ENCODE assay signal across 20 cellular contexts in the genomic region with DNA sequence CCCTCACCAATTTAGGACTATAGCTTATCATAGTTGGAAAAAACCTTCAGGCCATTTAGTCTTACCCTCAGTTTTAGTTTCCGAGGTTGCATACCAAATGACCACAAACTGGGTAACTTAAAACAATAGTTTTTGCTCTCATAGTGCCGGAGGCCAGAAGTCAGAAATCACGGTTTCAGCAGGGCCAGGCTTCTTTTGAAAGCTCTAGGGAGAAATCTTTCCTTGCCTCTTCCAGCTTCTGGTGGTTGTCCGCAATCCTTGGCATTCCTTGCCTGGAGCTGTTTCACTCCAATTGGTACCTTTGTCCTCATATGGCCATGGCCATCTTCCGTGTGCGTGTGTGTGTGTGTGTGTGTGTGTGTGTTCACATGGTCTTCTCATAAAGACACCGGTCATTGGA.
"Had no signal": no experiment of that assay in that cellular context is flagged by ENCODE, and none has a peak within 500 bp of the region (broad histone marks: within the 10 kb centered on the region; RNA-seq: fewer than 3 reads in every experiment).

No MANE protein-coding gene starts in this region.

- H3K27ac ChIP-seq: ascending aorta, breast epithelium, esophagus squamous epithelium, suprapubic skin, transverse colon had no signal

- H3K4me3 ChIP-seq: ascending aorta, breast epithelium, esophagus squamous epithelium, suprapubic skin, transverse colon had no signal

- ATAC-seq: activated CD4-positive, CD25-positive, alpha-beta regulatory T cell treated with anti-CD3 and anti-CD28 coated beads, Interleukin-2, amount 50 U/mL, for 24 hours; activated T-cell treated with anti-CD3 and anti-CD28 coated beads, Interleukin-2, amount 50 U/mL, for 4 hours; stimulated activated naive CD8-positive, alpha-beta T cell treated with anti-CD3 and anti-CD28 coated beads, Interleukin-15, amount 100 ng/mL, for 72 hours had no signal

- H3K4me3 Mint-ChIP-seq: activated T-cell treated with anti-CD3 and anti-CD28 coated beads, Interleukin-2, amount 50 U/mL, for 4 hours; dendritic cell treated with granulocyte-macrophage colony-stimulating factor and Interleukin-4, amounts not matched to agents 40 ng/mL and 50 ng/mL, for 4 days; nephron progenitor cell; stimulated activated naive CD8-positive, alpha-beta T cell treated with anti-CD3 and anti-CD28 coated beads, Interleukin-15, amount 100 ng/mL, for 72 hours had no signal

- DNase-seq: activated CD4-positive, alpha-beta T cell treated with anti-CD3 and anti-CD28 coated beads, Interleukin-2, amount 50 U/mL, for 1 hour; activated CD8-positive, alpha-beta memory T cell treated with anti-CD3 and anti-CD28 coated beads, Interleukin-2, amount 50 U/mL, for 4 hours; activated naive CD4-positive, alpha-beta T cell treated with anti-CD3 and anti-CD28 coated beads, Interleukin-2, amount 50 U/mL, for 16 hours; activated T-cell treated with anti-CD3 and anti-CD28 coated beads, Interleukin-2, amount 50 U/mL, for 4 hours; effector CD8-positive, alpha-beta T cell; esophagus squamous epithelium; foreskin fibroblast; glutamatergic neuron; hypothalamus; nephron progenitor cell; occipital lobe; stimulated activated CD4-positive, alpha-beta T cell treated with anti-CD3 and anti-CD28 coated beads, Interleukin-4, amount 100 ng/mL, for 1 hour; stimulated activated naive CD8-positive, alpha-beta T cell treated with anti-CD3 and anti-CD28 coated beads, Interleukin-15, amount 100 ng/mL, for 72 hours; transverse colon had no signal

- H3K36me3 ChIP-seq: ascending aorta, breast epithelium, esophagus squamous epithelium, suprapubic skin, transverse colon had no signal

- H3K4me1 Mint-ChIP-seq: stimulated activated naive CD8-positive, alpha-beta T cell treated with anti-CD3 and anti-CD28 coated beads, Interleukin-15, amount 100 ng/mL, for 72 hours had no signal

- H3K9me3 Mint-ChIP-seq: activated T-cell treated with anti-CD3 and anti-CD28 coated beads, Interleukin-2, amount 50 U/mL, for 4 hours; dendritic cell treated with granulocyte-macrophage colony-stimulating factor and Interleukin-4, amounts not matched to agents 40 ng/mL and 50 ng/mL, for 4 days; stimulated activated naive CD8-positive, alpha-beta T cell treated with anti-CD3 and anti-CD28 coated beads, Interleukin-15, amount 100 ng/mL, for 72 hours had no signal

- H3K27ac Mint-ChIP-seq: dendritic cell treated with granulocyte-macrophage colony-stimulating factor and Interleukin-4, amounts not matched to agents 40 ng/mL and 50 ng/mL, for 4 days; nephron progenitor cell; progenitor cell of endocrine pancreas; stimulated activated naive CD8-positive, alpha-beta T cell treated with anti-CD3 and anti-CD28 coated beads, Interleukin-15, amount 100 ng/mL, for 72 hours had no signal

- H3K27me3 ChIP-seq: ascending aorta, breast epithelium, suprapubic skin had no signal

- H3K4me1 ChIP-seq: breast epithelium had no signal

- H3K9me3 ChIP-seq: esophagus squamous epithelium, suprapubic skin, transverse colon had no signal
